25 cellular contexts compared by ENCODE assay signal in the genomic region with DNA sequence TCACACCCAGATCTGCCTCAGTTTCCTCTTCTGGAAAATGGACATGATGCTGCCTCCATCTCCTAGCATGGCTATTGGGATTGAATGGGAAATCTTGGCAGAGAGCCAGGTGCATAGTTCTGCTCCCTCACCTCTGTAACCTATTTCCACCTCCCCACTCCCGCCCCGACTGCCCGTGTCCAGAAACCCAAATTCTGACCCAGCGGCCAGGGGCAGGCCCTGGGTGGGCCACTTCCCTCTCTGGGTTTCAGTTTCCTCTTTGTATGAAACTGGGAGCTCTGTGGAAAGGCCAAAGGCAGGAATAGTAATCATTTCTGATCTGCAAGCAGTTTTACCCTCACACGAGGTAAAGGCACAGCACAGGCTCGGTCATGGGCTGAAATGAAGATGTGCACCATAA.
DNase-seq lines count a peak whose midpoint lies in the region; ATAC-seq and TF ChIP-seq lines count a peak whose summit lies in the region.
"Had no signal": no experiment of that assay in that cellular context is flagged by ENCODE, and none has a peak within 500 bp of the region (broad histone marks: within the 10 kb centered on the region; RNA-seq: fewer than 3 reads in every experiment).

No MANE protein-coding gene starts in this region.

- H3K4me1 ChIP-seq in KMS-11 (ENCODE audit: low read depth, poor library complexity, severe bottlenecking) (peaks cover 77% of the 10 kb centered on the region), right lobe of liver (peaks cover 0 to 12% (median 0%) of the 10 kb centered on the region in 4 donors)
- H3K4me1 ChIP-seq: HAP-1, parathyroid adenoma had no signal

- H3K27me3 ChIP-seq in KMS-11 (ENCODE audit: insufficient read depth, low read depth), result no peaks in the 10 kb centered on the region
- H3K27me3 ChIP-seq in right lobe of liver, result no peaks in the 10 kb centered on the region

- no peaks in the 10 kb centered on the region for H3K9me3 ChIP-seq in right lobe of liver
- H3K9me3 ChIP-seq: HAP-1 had no signal

- H3K4me1 Mint-ChIP-seq in activated CD4-positive, alpha-beta memory T cell treated with anti-CD3 and anti-CD28 coated beads, Interleukin-2, amount 10 ng/mL, durations not matched to agents 7 days and 5 days, result peaks cover 88% of the 10 kb centered on the region

- H3K36me3 ChIP-seq in KMS-11 (ENCODE audit: insufficient read depth) (no peaks in the 10 kb centered on the region), right lobe of liver (no peaks in the 10 kb centered on the region)
- H3K36me3 ChIP-seq: HAP-1 had no signal

- no peaks in the 10 kb centered on the region for H3K79me2 ChIP-seq in KMS-11 (ENCODE audit: insufficient read depth, low read depth)
- H3K79me2 ChIP-seq: parathyroid adenoma had no signal

- H3K9ac ChIP-seq in KMS-11, result no peak overlapping the region; the same call in 1 of the 2 replicates
- H3K9ac ChIP-seq: parathyroid adenoma had no signal

- no peak overlapping the region for H3K4me3 ChIP-seq in KMS-11 (IDR thresholded peaks at IDR 0.05; ENCODE audit: insufficient read depth, low read depth, low read length)
- H3K4me3 ChIP-seq in right lobe of liver, result no peak overlapping the region
- H3K4me3 ChIP-seq: HAP-1, skin epidermis had no signal

- H3K27ac Mint-ChIP-seq in activated CD4-positive, alpha-beta memory T cell treated with anti-CD3 and anti-CD28 coated beads, Interleukin-2, amount 10 ng/mL, durations not matched to agents 7 days and 5 days, result peak overlapping the region; percentile 33
- H3K27ac Mint-ChIP-seq: endodermal cell; IgD-negative memory B cell; T-helper 1 cell treated with Interleukin-12 subunit alpha and Interleukin-12 subunit beta and Interleukin-4 antibody, amounts not matched to agents 30 μg/mL and 1 μg/mL, for 36 hours had no signal

- no peak overlapping the region for H3K4me3 Mint-ChIP-seq in activated CD4-positive, alpha-beta memory T cell treated with anti-CD3 and anti-CD28 coated beads, Interleukin-2, amount 10 ng/mL, durations not matched to agents 7 days and 5 days
- H3K4me3 Mint-ChIP-seq: endodermal cell; T-helper 1 cell treated with Interleukin-12 subunit alpha and Interleukin-12 subunit beta and Interleukin-4 antibody, amounts not matched to agents 30 μg/mL and 1 μg/mL, for 36 hours had no signal

- peak overlapping the region; percentile 77 for H3K4me2 ChIP-seq in KMS-11

- DNase-seq in CD1c-positive myeloid dendritic cell (ENCODE audit: extremely low spot score) (peak; percentile 85), right lobe of liver (no peak), NCI-H345 (lab: John Stamatoyannopoulos, UW) (no peak), NCI-H524 treated with DMSO at 0.1 percent for 48 hours (lab: John Stamatoyannopoulos, UW) (no peak), midbrain (lab: John Stamatoyannopoulos, UW) (no peak)
- DNase-seq in activated CD4-positive, alpha-beta memory T cell treated with anti-CD3 and anti-CD28 coated beads, Interleukin-2, amount 10 ng/mL, durations not matched to agents 7 days and 5 days, result no peak
- DNase-seq in stimulated activated naive CD4-positive, alpha-beta T cell treated with Interleukin-2 at 50 U/mL for 16 hours (lab: John Stamatoyannopoulos, UW), result no peak
- DNase-seq: activated CD8-positive, alpha-beta memory T cell treated with anti-CD3 and anti-CD28 coated beads for 24 hours; AML-193; Calu3; EL; endodermal cell; naive B cell; NCI-H1048; NCI-H2029; NCI-H446 treated with DMSO at 0.1 percent for 48 hours; NK-92 treated with Interleukin-12 subunit alpha and Interleukin-12 subunit beta, amount 100 ng/mL, for 24 hours; SHP77 treated with DMSO at 0.1 percent for 48 hours had no signal

- POLR2A ChIA-PET in activated CD4-positive, alpha-beta memory T cell treated with anti-CD3 and anti-CD28 coated beads, Interleukin-2, amount 10 ng/mL, durations not matched to agents 7 days and 5 days (lab: Charles Lee), result interaction anchor here (1.4 to 4.1 kb wide), 2 partner anchors 9 to 68 kb away, joined by 3 to 33 read pairs; no protein-coding TSS in a partner anchor

- H4K20me1 ChIP-seq in KMS-11 (ENCODE audit: insufficient read depth), result no peaks in the 10 kb centered on the region

- no peak for TF ChIP-seq POLR2A in right lobe of liver (IDR thresholded peaks at IDR 0.05)

- H3K9me3 Mint-ChIP-seq in activated CD4-positive, alpha-beta memory T cell treated with anti-CD3 and anti-CD28 coated beads, Interleukin-2, amount 10 ng/mL, durations not matched to agents 7 days and 5 days, result peaks cover 4% of the 10 kb centered on the region
- H3K9me3 Mint-ChIP-seq: activated naive CD4-positive, alpha-beta T cell treated with anti-CD3 and anti-CD28 coated beads, Interleukin-2, amount 50 U/mL, for 72 hours; endodermal cell; IgD-negative memory B cell; naive B cell; T-helper 1 cell treated with Interleukin-12 subunit alpha and Interleukin-12 subunit beta and Interleukin-4 antibody, amounts not matched to agents 30 μg/mL and 1 μg/mL, for 36 hours had no signal

- CTCF ChIA-PET in activated CD4-positive, alpha-beta memory T cell treated with anti-CD3 and anti-CD28 coated beads, Interleukin-2, amount 10 ng/mL, durations not matched to agents 7 days and 5 days (lab: Charles Lee), result interaction anchor here (0.6 to 2.7 kb wide), 2 partner anchors 69 to 134 kb away, joined by 4 to 6 read pairs; no protein-coding TSS in a partner anchor

- H3K27ac ChIP-seq in KMS-11 (no peak overlapping the region; the same call in 1 of the 2 replicates), right lobe of liver (no peak overlapping the region)
- H3K27ac ChIP-seq: parathyroid adenoma had no signal

- intact Hi-C loops in right lobe of liver (cut with DNase I), result no loop called here

- H2AFZ ChIP-seq in KMS-11 (ENCODE audit: low read depth), result peak overlapping the region; percentile 25; the same call in 1 of the 2 replicates
- H2AFZ ChIP-seq: parathyroid adenoma had no signal

- peaks cover 20% of the 10 kb centered on the region for H3K36me3 Mint-ChIP-seq in activated CD4-positive, alpha-beta memory T cell treated with anti-CD3 and anti-CD28 coated beads, Interleukin-2, amount 10 ng/mL, durations not matched to agents 7 days and 5 days (ENCODE audit: low read depth)
- H3K36me3 Mint-ChIP-seq: naive B cell had no signal

- ATAC-seq in right lobe of liver, result peak; percentile 22 to 64 (median 48)
- ATAC-seq: activated naive CD4-positive, alpha-beta T cell treated with anti-CD3 and anti-CD28 coated beads, Interleukin-2, amount 50 U/mL, for 72 hours had no signal

- WGBS in right lobe of liver (ENCODE audit: insufficient coverage, low coverage, low lambda C conversion rate, missing lambda C conversion rate), result 46% methylated on average over 5 of the region's 6 CpGs

- TF ChIP-seq CTCF in KMS-11 (conservative IDR thresholded peaks at IDR 0.05; ENCODE audit: low read depth, low read length) (no peak), right lobe of liver (IDR thresholded peaks at IDR 0.05) (no peak)

- no peaks in the 10 kb centered on the region for H3K27me3 Mint-ChIP-seq in activated CD4-positive, alpha-beta memory T cell treated with anti-CD3 and anti-CD28 coated beads, Interleukin-2, amount 10 ng/mL, durations not matched to agents 7 days and 5 days
